25 cellular contexts compared by ENCODE assay signal in genomic region chr14:34474187-34474679, GRCh38.
"Had no signal": no experiment of that assay in that cellular context is flagged by ENCODE, and none has a peak within 500 bp of the region (broad histone marks: within the 10 kb centered on the region; RNA-seq: fewer than 3 reads in every experiment).

No MANE protein-coding gene starts in this region.

- H3K9me3 Mint-ChIP-seq: naive B cell; natural killer cell; stimulated activated naive CD8-positive, alpha-beta T cell treated with anti-CD3 and anti-CD28 coated beads, Interleukin-15, Interleukin-2, amounts not matched to agents 100 ng/mL and 50 ng/mL, for 24 hours had no signal

- H3K4me3 Mint-ChIP-seq: mesothelial cell of epicardium; naive B cell; natural killer cell; stimulated activated naive CD8-positive, alpha-beta T cell treated with anti-CD3 and anti-CD28 coated beads, Interleukin-15, Interleukin-2, amounts not matched to agents 100 ng/mL and 50 ng/mL, for 24 hours had no signal

- H3K4me1 ChIP-seq: left ventricle myocardium inferior, right atrium auricular region, suprapubic skin, tibial artery, upper lobe of right lung had no signal

- H3K27ac Mint-ChIP-seq: mesothelial cell of epicardium; naive B cell; natural killer cell; progenitor cell of endocrine pancreas; stimulated activated naive CD8-positive, alpha-beta T cell treated with anti-CD3 and anti-CD28 coated beads, Interleukin-15, Interleukin-2, amounts not matched to agents 100 ng/mL and 50 ng/mL, for 24 hours had no signal

- H3K27ac ChIP-seq: hepatocyte, left ventricle myocardium inferior, ovary, right atrium auricular region, skin epidermis, suprapubic skin, thoracic aorta, tibial artery, upper lobe of right lung had no signal

- FAIRE-seq: urothelium cell line had no signal

- H3K9me3 ChIP-seq: left ventricle myocardium inferior, ovary, right atrium auricular region, suprapubic skin, thoracic aorta, tibial artery, upper lobe of right lung had no signal

- H3K27me3 Mint-ChIP-seq: progenitor cell of endocrine pancreas; stimulated activated naive CD8-positive, alpha-beta T cell treated with anti-CD3 and anti-CD28 coated beads, Interleukin-15, Interleukin-2, amounts not matched to agents 100 ng/mL and 50 ng/mL, for 24 hours had no signal

- H3K36me3 ChIP-seq: left ventricle myocardium inferior, ovary, right atrium auricular region, suprapubic skin, thoracic aorta, tibial artery, upper lobe of right lung had no signal

- H3K4me3 ChIP-seq: hepatocyte, left ventricle myocardium inferior, lung, ovary, right atrium auricular region, skin epidermis, suprapubic skin, thoracic aorta, tibial artery, upper lobe of right lung had no signal

- DNase-seq: islet precursor cell; left ventricle myocardium inferior; mesendoderm; naive B cell; natural killer cell; stimulated activated CD4-positive, alpha-beta T cell treated with anti-CD3 and anti-CD28 coated beads, Interleukin-12 subunit alpha, Interleukin-12 subunit beta, amount 100 ng/mL, for 4 hours; stimulated activated CD4-positive, alpha-beta T cell treated with anti-CD3 and anti-CD28 coated beads, Interleukin-15, amount 100 ng/mL, for 24 hours; stimulated activated CD4-positive, alpha-beta T cell treated with anti-CD3 and anti-CD28 coated beads, Interleukin-2, amount 100 ng/mL, for 24 hours; stimulated activated CD4-positive, alpha-beta T cell treated with anti-CD3 and anti-CD28 coated beads, Interleukin-4, amount 100 ng/mL, for 1 hour; stimulated activated naive CD4-positive, alpha-beta T cell; tibial artery; trophoblast cell; upper lobe of right lung had no signal

- H3K4me1 Mint-ChIP-seq: mesothelial cell of epicardium, naive B cell, natural killer cell had no signal

- ATAC-seq: natural killer cell, sciatic nerve, upper lobe of right lung had no signal

- H3K27me3 ChIP-seq: hepatocyte, ovary, right atrium auricular region, suprapubic skin, tibial artery, upper lobe of right lung had no signal

- H2AFZ ChIP-seq: hepatocyte had no signal

- H3K4me2 ChIP-seq: hepatocyte had no signal

- H3K79me2 ChIP-seq: hepatocyte had no signal

- H3K36me3 Mint-ChIP-seq: mesothelial cell of epicardium, naive B cell, natural killer cell had no signal
